ENCODE assay signal across 12 cellular contexts in the genomic region with DNA sequence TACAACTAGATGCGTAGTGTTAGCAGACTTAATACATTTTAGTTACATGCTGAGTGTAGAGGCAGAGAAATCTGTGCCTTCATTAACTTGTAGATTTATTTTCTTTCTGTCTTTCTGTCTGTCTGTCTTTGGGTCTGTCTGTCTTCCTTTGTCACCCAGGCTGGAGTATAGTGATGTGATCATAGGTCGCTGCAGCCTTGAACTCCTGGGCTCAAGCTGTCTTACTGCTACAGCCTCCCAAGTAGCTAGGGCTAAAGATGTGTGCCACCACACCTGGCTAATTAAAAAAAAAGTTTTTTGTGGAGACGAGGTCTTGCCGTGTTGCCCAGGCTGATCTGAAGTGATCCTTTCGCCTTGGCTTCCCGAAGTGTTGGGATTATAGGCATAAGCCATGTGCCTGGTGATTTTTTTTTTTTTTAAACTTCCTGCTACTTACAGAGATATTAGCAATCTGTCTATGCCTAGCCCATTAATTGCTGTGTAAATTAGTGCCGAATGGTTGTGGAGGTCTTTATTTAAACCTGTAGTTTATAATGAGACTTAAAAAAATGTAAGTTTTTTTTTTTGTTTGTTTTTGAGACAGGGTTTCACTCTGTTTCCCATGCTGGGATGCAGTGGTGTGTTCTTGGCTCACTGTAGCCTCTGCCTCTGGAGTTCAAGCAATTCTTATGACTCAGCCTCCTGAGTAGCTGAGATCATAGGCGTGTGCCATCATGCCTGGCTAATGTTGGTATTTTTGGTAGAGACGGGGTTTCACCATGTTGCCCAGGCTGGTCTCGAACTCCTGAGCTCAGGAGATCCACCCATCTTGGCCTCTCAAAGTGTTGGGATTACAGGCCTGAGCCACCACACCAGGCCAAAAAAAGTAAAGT. TPM values are rescaled to one million over a fixed set of nuclear protein-coding genes. Genes with fewer than 3 reads are reported as not detected.
A peak's percentile ranks its signal among the peaks of the same experiment; 100 is the strongest.
DNase-seq lines count a peak whose midpoint lies in the region; ATAC-seq, FAIRE-seq and TF ChIP-seq lines count a peak whose summit lies in the region.
"Had no signal": no experiment of that assay in that cellular context is flagged by ENCODE, and none has a peak within 500 bp of the region (broad histone marks: within the 10 kb centered on the region; RNA-seq: fewer than 3 reads in every experiment).

No MANE protein-coding gene starts in this region.

- peak; percentile 82 for DNase-seq in AG10803 (ENCODE audit: low read depth)
- peak; percentile 87 for DNase-seq in M059J (ENCODE audit: low read depth)
- peak; percentile 96 for DNase-seq in bronchial epithelial cell (ENCODE audit: low read depth)
- DNase-seq in mesendoderm, result peak; percentile 48
- no peak for DNase-seq in epidermal melanocyte (ENCODE audit: insufficient read length, low spot score)
- no peak for DNase-seq in SHP77 treated with DMSO at 0.1 percent for 48 hours (lab: John Stamatoyannopoulos, UW)
- no peak for DNase-seq in kidney
- DNase-seq: activated T-cell treated with anti-CD3 and anti-CD28 coated beads, Interleukin-2, amount 50 U/mL, for 4 hours; CD4-positive, alpha-beta T cell; midbrain; NCI-H1694 had no signal

- H3K4me1 ChIP-seq in mesendoderm (ENCODE audit: control insufficient read depth, low read depth, low read length) (no peaks in the 10 kb centered on the region), kidney (ENCODE audit: control insufficient read depth in 1 of 2, insufficient read depth in 1 of 2, low read depth in 1 of 2, low read length in 2 of 2) (no peaks in the 10 kb centered on the region)

- no peak overlapping the region for H2BK120ac ChIP-seq in mesendoderm (ENCODE audit: low read depth, low read length)

- H3K23ac ChIP-seq in mesendoderm (ENCODE audit: low read length), result no peak overlapping the region

- H2AK5ac ChIP-seq in mesendoderm (ENCODE audit: low read length), result no peak overlapping the region

- H3K9ac ChIP-seq in mesendoderm (ENCODE audit: low read length), result no peak overlapping the region
- H3K9ac ChIP-seq in kidney (ENCODE audit: low read length in 2 of 2), result no peak overlapping the region

- H3K27ac ChIP-seq in mesendoderm (ENCODE audit: low read depth, low read length) (no peak overlapping the region), kidney (ENCODE audit: low read depth in 2 of 2, low read length in 2 of 2) (no peak overlapping the region)

- no peak for FAIRE-seq in bronchial epithelial cell (lab: Jason Lieb, UNC)
- no peak for FAIRE-seq in kidney (lab: Jason Lieb, UNC)

- TF ChIP-seq CTCF in AG10803 (conservative IDR thresholded peaks at IDR 0.05; ENCODE audit: low read length) (no peak), bronchial epithelial cell (IDR thresholded peaks at IDR 0.05; ENCODE audit: insufficient read depth, low read length, severe bottlenecking) (no peak), kidney (IDR thresholded peaks at IDR 0.05; ENCODE audit: borderline replicate concordance, extremely low read depth, insufficient read depth) (no peak)

- intact Hi-C loops in kidney (cut with DNase I), result no loop called here

- H3K4me3 ChIP-seq in AG10803 (ENCODE audit: low read length) (no peak overlapping the region), bronchial epithelial cell (ENCODE audit: low read depth, low read length) (no peak overlapping the region), mesendoderm (ENCODE audit: low read length) (no peak overlapping the region), kidney (ENCODE audit: low read length in 2 of 2) (no peak overlapping the region)

- no peak overlapping the region for H4K5ac ChIP-seq in mesendoderm (ENCODE audit: low read length)

- H2BK5ac ChIP-seq in mesendoderm (ENCODE audit: low read length), result no peak overlapping the region

- WGBS in mesendoderm (ENCODE audit: extremely low coverage, insufficient coverage, low lambda C conversion rate), result no CpG with 5 or more reads among the region's 10 CpGs

- H3K18ac ChIP-seq in mesendoderm (ENCODE audit: low read length), result no peak overlapping the region

- ATAC-seq in HG03457 (IDR thresholded peaks at IDR 0.05; ENCODE audit: unreplicated experiment), result no peak
- ATAC-seq: activated T-cell treated with anti-CD3 and anti-CD28 coated beads, Interleukin-2, amount 50 U/mL, for 4 hours had no signal

- no peak overlapping the region for H3K4ac ChIP-seq in mesendoderm (ENCODE audit: low read depth, low read length)

- no peak overlapping the region for H3K4me2 ChIP-seq in mesendoderm (ENCODE audit: low read length)

- no peak overlapping the region for H3K56ac ChIP-seq in mesendoderm (ENCODE audit: low read length)

- H3K79me2 ChIP-seq in mesendoderm (ENCODE audit: control insufficient read depth, insufficient read depth, low read length), result no peaks in the 10 kb centered on the region

- no peaks in the 10 kb centered on the region for H3K79me1 ChIP-seq in mesendoderm (ENCODE audit: low read length)

- no peaks in the 10 kb centered on the region for H3K27me3 ChIP-seq in bronchial epithelial cell (ENCODE audit: control insufficient read depth, insufficient read depth, low read length)
- no peaks in the 10 kb centered on the region for H3K27me3 ChIP-seq in mesendoderm (ENCODE audit: insufficient read depth, low read length, poor library complexity)

- H2BK15ac ChIP-seq in mesendoderm (replicated peaks; ENCODE audit: low read depth), result no peak overlapping the region

- no peak overlapping the region for H4K8ac ChIP-seq in mesendoderm (ENCODE audit: low read depth, low read length)

- H3K36me3 ChIP-seq in bronchial epithelial cell (ENCODE audit: control insufficient read depth, insufficient read depth, low read length) (no peaks in the 10 kb centered on the region), mesendoderm (ENCODE audit: control insufficient read depth, insufficient read depth, low read length) (no peaks in the 10 kb centered on the region), kidney (ENCODE audit: control insufficient read depth in 1 of 2, insufficient read depth in 2 of 2, low read length in 2 of 2) (no peaks in the 10 kb centered on the region)

- H3K9me3 ChIP-seq in kidney (ENCODE audit: control insufficient read depth in 1 of 2, low read length in 2 of 2), result no peaks in the 10 kb centered on the region

RNA-seq across cellular contexts. Expression of a gene that starts 22.8 kb away (rescaled TPM):
- total RNA-seq in M059J (2014; rRNA removed; shearing (Covaris generic)), result 3.5 and 11.9 TPM in 2 replicates
- total RNA-seq in bronchial epithelial cell (16.6 and 42.9 TPM in 2 replicates), kidney (68.3 TPM)
- polyA plus RNA-seq in mesendoderm (2013, experiment 1 of 2), result 10.4 TPM
- 10.2 TPM for polyA plus RNA-seq in mesendoderm (2013, experiment 2 of 2)
- 5.1 TPM for polyA plus RNA-seq in kidney (ENCODE audit: insufficient read depth, low read depth, low replicate concordance)

Comparison
In these comparisons a context has a peak if more than half of its experiments do, and no peak if none do; other contexts are left out.
1. DNase-seq: peak in AG10803 (single experiment), M059J (single experiment), bronchial epithelial cell (single experiment) and mesendoderm (single experiment); none in epidermal melanocyte (single experiment), SHP77 treated with DMSO at 0.1 percent for 48 hours (single experiment) and kidney (single experiment).